ENCODE assay signal across 17 cellular contexts in the genomic region with DNA sequence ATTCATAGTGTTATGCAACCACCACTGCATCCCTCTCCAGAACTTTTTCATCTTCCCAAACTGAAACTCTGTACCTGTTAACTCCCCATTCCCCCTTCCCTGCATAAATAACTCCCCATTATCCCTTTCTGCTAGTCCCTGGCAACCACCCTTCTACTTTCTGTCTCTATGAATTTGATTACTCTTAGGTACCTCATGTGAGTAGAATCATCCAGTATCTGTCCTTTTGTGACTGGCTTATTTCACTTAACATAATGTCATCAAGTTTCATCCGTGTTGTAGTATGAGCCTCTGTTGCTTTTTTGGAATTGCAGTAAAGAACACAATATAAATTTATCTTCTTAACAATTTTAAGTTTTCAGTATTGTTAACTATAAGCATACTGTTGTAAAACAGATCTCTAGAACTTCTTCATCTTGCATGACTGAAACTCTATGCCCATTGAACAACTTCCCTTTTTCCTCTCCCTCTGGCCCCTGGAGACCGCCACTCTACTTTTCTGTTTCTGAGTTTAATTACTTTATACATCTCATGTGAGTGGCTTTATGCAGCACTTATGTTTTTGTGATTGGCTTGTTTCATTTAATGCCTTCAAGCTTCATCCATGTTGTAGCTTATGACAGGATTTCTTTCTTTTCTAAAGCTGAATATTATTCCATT.
DNase-seq lines count a peak whose midpoint lies in the region; ATAC-seq, FAIRE-seq and TF ChIP-seq lines count a peak whose summit lies in the region.
"Had no signal": no experiment of that assay in that cellular context is flagged by ENCODE, and none has a peak within 500 bp of the region (broad histone marks: within the 10 kb centered on the region; RNA-seq: fewer than 3 reads in every experiment).

No MANE protein-coding gene starts in this region.

- no peak for TF ChIP-seq CTCF in coronary artery (IDR thresholded peaks at IDR 0.05)

- H3K4me1 Mint-ChIP-seq in memory B cell = peaks cover 18% of the 10 kb centered on the region
- H3K4me1 Mint-ChIP-seq: activated CD4-positive, alpha-beta T cell treated with anti-CD3 and anti-CD28 coated beads, Interleukin-2, amount 10 ng/mL, durations not matched to agents 24 days and 14 days had no signal

- ATAC-seq in GM21619 (IDR thresholded peaks at IDR 0.05; ENCODE audit: unreplicated experiment) (peak; percentile 47), memory B cell (ENCODE audit: low read depth) (peak; percentile 76), GM19397 (IDR thresholded peaks at IDR 0.05; ENCODE audit: unreplicated experiment) (no peak)
- ATAC-seq: effector memory CD8-positive, alpha-beta T cell; upper lobe of right lung had no signal

- peaks cover 3% of the 10 kb centered on the region for H3K9me3 Mint-ChIP-seq in memory B cell
- H3K9me3 Mint-ChIP-seq: activated CD4-positive, alpha-beta T cell treated with anti-CD3 and anti-CD28 coated beads, Interleukin-2, amount 10 ng/mL, durations not matched to agents 24 days and 14 days; effector memory CD8-positive, alpha-beta T cell had no signal

- H3K27ac Mint-ChIP-seq in memory B cell = no peak overlapping the region
- H3K27ac Mint-ChIP-seq: activated CD4-positive, alpha-beta T cell treated with anti-CD3 and anti-CD28 coated beads, Interleukin-2, amount 10 ng/mL, durations not matched to agents 24 days and 14 days; activated naive CD8-positive, alpha-beta T cell treated with anti-CD3 and anti-CD28 coated beads, Interleukin-2, amount 10 ng/mL, durations not matched to agents 7 days and 5 days; effector memory CD8-positive, alpha-beta T cell had no signal

- peaks cover 35% of the 10 kb centered on the region for H3K27me3 Mint-ChIP-seq in memory B cell

- no peak overlapping the region for H3K27ac ChIP-seq in coronary artery
- H3K27ac ChIP-seq: upper lobe of right lung had no signal

- H3K36me3 Mint-ChIP-seq in memory B cell = no peaks in the 10 kb centered on the region
- H3K36me3 Mint-ChIP-seq: activated naive CD8-positive, alpha-beta T cell treated with anti-CD3 and anti-CD28 coated beads, Interleukin-2, amount 10 ng/mL, durations not matched to agents 7 days and 5 days had no signal

- FAIRE-seq in GM18507 (lab: Jason Lieb, UNC) = peak; percentile 74
- FAIRE-seq: small intestine had no signal

- DNase-seq in GM18507 (ENCODE audit: extremely low spot score, insufficient read length, low read depth) = no peak
- peak; percentile 35 for DNase-seq in NAMALWA (ENCODE audit: low spot score)
- DNase-seq in memory B cell (ENCODE audit: low spot score in 2 of 2) = peak in 1 of 2 donors; percentile 3
- DNase-seq in D341Med (ENCODE audit: low spot score) = no peak
- DNase-seq in dermis blood vessel endothelial cell = no peak
- DNase-seq in coronary artery (ENCODE audit: low spot score) = no peak
- DNase-seq: activated CD4-positive, alpha-beta T cell treated with anti-CD3 and anti-CD28 coated beads, Interleukin-2, amount 10 ng/mL, durations not matched to agents 24 days and 14 days; activated naive CD8-positive, alpha-beta T cell treated with anti-CD3 and anti-CD28 coated beads, Interleukin-2, amount 10 ng/mL, durations not matched to agents 7 days and 5 days; effector memory CD8-positive, alpha-beta T cell; H7; NCI-H1417 treated with DMSO at 0.1 percent for 48 hours; NCI-H226; occipital lobe; small intestine; upper lobe of right lung had no signal

- H3K4me3 ChIP-seq in coronary artery = no peak overlapping the region
- H3K4me3 ChIP-seq: upper lobe of right lung had no signal

- H3K4me3 Mint-ChIP-seq in memory B cell = no peak overlapping the region
- H3K4me3 Mint-ChIP-seq: activated CD4-positive, alpha-beta T cell treated with anti-CD3 and anti-CD28 coated beads, Interleukin-2, amount 10 ng/mL, durations not matched to agents 24 days and 14 days; activated naive CD8-positive, alpha-beta T cell treated with anti-CD3 and anti-CD28 coated beads, Interleukin-2, amount 10 ng/mL, durations not matched to agents 7 days and 5 days; effector memory CD8-positive, alpha-beta T cell had no signal
